In the genomic region with DNA sequence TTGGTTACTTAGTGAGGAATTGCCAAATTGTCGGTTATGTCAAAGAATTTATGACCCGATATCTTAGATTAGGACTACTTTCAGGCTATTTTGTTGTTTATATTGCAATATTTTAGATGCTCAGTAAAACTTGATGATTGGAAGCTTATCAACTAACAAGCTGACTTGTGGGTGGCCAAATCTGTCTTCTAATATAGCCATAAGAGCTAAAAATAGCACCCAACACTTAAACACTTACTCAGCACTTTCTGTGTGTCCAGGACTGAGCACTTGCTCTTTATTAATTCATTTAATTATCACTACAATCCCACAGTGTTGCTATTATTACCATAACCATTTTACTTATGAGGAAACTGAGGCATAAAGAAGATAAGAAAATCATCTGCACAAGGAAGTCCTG, we compare ENCODE assay signal across 24 cellular contexts. TPM values are rescaled to one million over a fixed set of nuclear protein-coding genes. Genes with fewer than 3 reads are reported as not detected.
DNase-seq lines count a peak whose midpoint lies in the region; ATAC-seq, FAIRE-seq and TF ChIP-seq lines count a peak whose summit lies in the region.
"Had no signal": no experiment of that assay in that cellular context is flagged by ENCODE, and none has a peak within 500 bp of the region (broad histone marks: within the 10 kb centered on the region; RNA-seq: fewer than 3 reads in every experiment).

No MANE protein-coding gene starts in this region.

- no peaks in the 10 kb centered on the region for H3K27me3 ChIP-seq in Caco-2 (replicated peaks; ENCODE audit: control insufficient read depth, insufficient read depth, low read length)
- H3K27me3 ChIP-seq: BLaER1 treated with 17β-estradiol and CSF1 and Interleukin-3, amounts not matched to agents 10 nM and 100 nM had no signal

- H3K27me3 Mint-ChIP-seq in Caco-2 (ENCODE audit: insufficient read depth, unreplicated experiment) = no peaks in the 10 kb centered on the region
- H3K27me3 Mint-ChIP-seq: CD4-positive, alpha-beta T cell had no signal

- H3K27ac Mint-ChIP-seq in Caco-2 (ENCODE audit: unreplicated experiment) = peak overlapping the region; percentile 49
- H3K27ac Mint-ChIP-seq: B cell; CD4-positive, alpha-beta T cell; CD8-positive, alpha-beta T cell had no signal

- 76% methylated on average over 2 of the region's 2 CpGs for WGBS in A549 (ENCODE audit: missing lambda C conversion rate)

- no TSS peak for BruUV-seq in Caco-2 (replicated peaks; lab: Mats Ljungman, UMichigan)

- TF ChIP-seq POLR2A in A549 (IDR thresholded peaks at IDR 0.05; ENCODE audit: low read length) = no peak

- no peaks in the 10 kb centered on the region for H3K36me3 ChIP-seq in Caco-2 (ENCODE audit: control insufficient read depth, insufficient read depth, low read length)
- H3K36me3 ChIP-seq: BLaER1 treated with 17β-estradiol and CSF1 and Interleukin-3, amounts not matched to agents 10 nM and 100 nM had no signal

- TF ChIP-seq RAD21 in A549 (conservative IDR thresholded peaks at IDR 0.05 in 1 of 2, IDR thresholded peaks at IDR 0.05 in 1 of 2) = no peak

- FAIRE-seq in A549 (lab: Jason Lieb, UNC) = no peak
- FAIRE-seq: A204.1, GM12878, GM12892, GM18507 had no signal

- no peaks in the 10 kb centered on the region for H3K9me3 ChIP-seq in A549
- no peaks in the 10 kb centered on the region for H3K9me3 ChIP-seq in Caco-2
- H3K9me3 ChIP-seq: BLaER1 treated with 17β-estradiol and CSF1 and Interleukin-3, amounts not matched to agents 10 nM and 100 nM had no signal

- no peak overlapping the region for H3K4me2 ChIP-seq in A549
- H3K4me2 ChIP-seq: BLaER1 treated with 17β-estradiol and CSF1 and Interleukin-3, amounts not matched to agents 10 nM and 100 nM had no signal

- H3K27ac ChIP-seq in A549 = no peak overlapping the region
- H3K27ac ChIP-seq: BLaER1 treated with 17β-estradiol and CSF1 and Interleukin-3, amounts not matched to agents 10 nM and 100 nM; C4-2B had no signal

- H3K36me3 Mint-ChIP-seq in Caco-2 (ENCODE audit: insufficient read depth, unreplicated experiment) = no peaks in the 10 kb centered on the region
- H3K36me3 Mint-ChIP-seq: CD8-positive, alpha-beta T cell had no signal

- TF ChIP-seq CTCF in A549 (IDR thresholded peaks at IDR 0.05) (no peak), Caco-2 (IDR thresholded peaks at IDR 0.05; ENCODE audit: insufficient read depth in 1 of 2, low read depth in 1 of 2, low read length in 1 of 2, severe bottlenecking in 1 of 2, unreplicated experiment in 1 of 2) (no peak)

- H3K4me1 ChIP-seq in A549 (no peaks in the 10 kb centered on the region), Caco-2 (peaks cover 13% of the 10 kb centered on the region; the same call in 1 of the 2 replicates)
- H3K4me1 ChIP-seq: BLaER1 treated with 17β-estradiol and CSF1 and Interleukin-3, amounts not matched to agents 10 nM and 100 nM had no signal

- ATAC-seq in A549 = no peak
- ATAC-seq in GM19452 (IDR thresholded peaks at IDR 0.05; ENCODE audit: unreplicated experiment) = no peak
- ATAC-seq: CD8-positive, alpha-beta T cell; GM12878 had no signal

- no peak for DNase-seq in A549 (ENCODE audit: low read depth in 1 of 2, low spot score in 1 of 2)
- no peak for DNase-seq in Caco-2
- peak; percentile 4 for DNase-seq in OCI-M1 (lab: John Stamatoyannopoulos, UW)
- DNase-seq in NCI-H1105 treated with DMSO at 0.1 percent for 48 hours (lab: John Stamatoyannopoulos, UW) = no peak
- no peak for DNase-seq in KG1 (lab: John Stamatoyannopoulos, UW)
- DNase-seq: 8988T; AML-193; CD4-positive, alpha-beta T cell; CD8-positive, alpha-beta T cell; DMS 273 treated with DMSO at 0.1 percent for 48 hours; DMS153; DMS53; DMS79; DND-41; EL; GDM1 had no signal

- intact Hi-C loops in Caco-2 (cut with micrococcal nuclease; ENCODE audit: unreplicated experiment) = no loop called here

- TF ChIP-seq EP300 in A549 (IDR thresholded peaks at IDR 0.05) = no peak

- CTCF ChIA-PET in A549 (lab: Yijun Ruan, JAX) (no interaction called here), Caco-2 (lab: Charles Lee) (no interaction called here)

- no peak overlapping the region for H3K4me3 ChIP-seq in A549
- H3K4me3 ChIP-seq in Caco-2 (ENCODE audit: low read depth, low read length) = no peak overlapping the region
- H3K4me3 ChIP-seq: BLaER1 treated with 17β-estradiol and CSF1 and Interleukin-3, amounts not matched to agents 10 nM and 100 nM; GM12878 had no signal

- peaks cover 9% of the 10 kb centered on the region for H3K4me1 Mint-ChIP-seq in Caco-2 (ENCODE audit: low read depth, unreplicated experiment)
- H3K4me1 Mint-ChIP-seq: B cell had no signal

- no peak overlapping the region for H3K4me3 Mint-ChIP-seq in Caco-2 (ENCODE audit: unreplicated experiment)
- H3K4me3 Mint-ChIP-seq: B cell; CD4-positive, alpha-beta T cell; CD8-positive, alpha-beta T cell had no signal

- POLR2A ChIA-PET in A549 (lab: Yijun Ruan, JAX) (no interaction called here), Caco-2 (lab: Charles Lee) (no interaction called here)

- H3K9me3 Mint-ChIP-seq in Caco-2 (ENCODE audit: unreplicated experiment) = no peaks in the 10 kb centered on the region
- H3K9me3 Mint-ChIP-seq: CD4-positive, alpha-beta T cell; CD8-positive, alpha-beta T cell had no signal

TF ChIP-seq in A549, 52 proteins besides CTCF, POLR2A, EP300 and RAD21:
- peak; percentile 81 for TF ChIP-seq MAFK (IDR thresholded peaks at IDR 0.05; ENCODE audit: partially characterized antibody)
- TF ChIP-seq SMC3 (IDR thresholded peaks at IDR 0.05) = no peak

RNA-seq across cellular contexts. Expression of a gene that starts 50.4 kb away (rescaled TPM):
- polyA plus RNA-seq in A549 (2011; rRNA removed) (15.7 and 22.1 TPM in 2 replicates), A549 (2017; fragmentation: RNase III; extraction: RNeasy Plus Mini Kit Qiagen cat#74134 plus additional on column Dnase treatment) (17.1 to 20.3 TPM (median 17.6 TPM) in 3 replicates)
- polyA plus RNA-seq in A549 (2012; cell fraction: cytosol; rRNA removed) = 7.9 and 8.2 TPM in 2 replicates
- 4.9 and 7.5 TPM in 2 replicates for polyA plus RNA-seq in A549 (2012; cell fraction: nucleus; rRNA removed)
- polyA minus RNA-seq in A549 (2011; rRNA and poly(A)+ RNA removed) = 2.5 and 3.8 TPM in 2 replicates
- 13.3 and 16.6 TPM in 2 replicates for total RNA-seq in Caco-2 (2022)
